Comparison of ENCODE assay signal across 8 cellular contexts in genomic region chr9:77011973-77012817, GRCh38. TPM values are rescaled to one million over a fixed set of nuclear protein-coding genes. Genes with fewer than 3 reads are reported as not detected.
DNase-seq lines count a peak whose midpoint lies in the region; ATAC-seq and TF ChIP-seq lines count a peak whose summit lies in the region.

No MANE protein-coding gene starts in this region.

- peaks cover 40% of the 10 kb centered on the region for H3K27me3 Mint-ChIP-seq in endothelial cell (ENCODE audit: unreplicated experiment)
- peaks cover 40 to 62% (median 61%) of the 10 kb centered on the region in 5 donors for H3K27me3 Mint-ChIP-seq in naive thymus-derived CD8-positive, alpha-beta T cell

- peak; percentile 79 for ATAC-seq in GM21367 (IDR thresholded peaks at IDR 0.05; ENCODE audit: unreplicated experiment)
- peak; percentile 46 to 50 for ATAC-seq in naive thymus-derived CD8-positive, alpha-beta T cell

- peak overlapping the region; percentile 59 for H3K4me3 ChIP-seq in BE2C (ENCODE audit: low read depth, low read length)

- H3K27ac Mint-ChIP-seq in endothelial cell (ENCODE audit: unreplicated experiment), result no peak overlapping the region
- peak overlapping the region in 1 of 10 donors; percentile 74 for H3K27ac Mint-ChIP-seq in naive thymus-derived CD8-positive, alpha-beta T cell

- peak; percentile 72 for TF ChIP-seq CTCF in BE2C (IDR thresholded peaks at IDR 0.05; ENCODE audit: low read depth, low read length)
- TF ChIP-seq CTCF in endothelial cell (IDR thresholded peaks at IDR 0.05; ENCODE audit: unreplicated experiment), result peak; percentile 99

- H3K4me1 Mint-ChIP-seq in endothelial cell (ENCODE audit: unreplicated experiment), result peaks cover 22% of the 10 kb centered on the region
- peaks cover 7 to 20% (median 15%) of the 10 kb centered on the region in 4 donors for H3K4me1 Mint-ChIP-seq in naive thymus-derived CD8-positive, alpha-beta T cell

- no peaks in the 10 kb centered on the region for H3K36me3 Mint-ChIP-seq in endothelial cell (ENCODE audit: low read depth, unreplicated experiment)
- H3K36me3 Mint-ChIP-seq in naive thymus-derived CD8-positive, alpha-beta T cell, result no peaks in the 10 kb centered on the region

- H3K9me3 Mint-ChIP-seq in endothelial cell (ENCODE audit: unreplicated experiment), result no peaks in the 10 kb centered on the region
- no peaks in the 10 kb centered on the region for H3K9me3 Mint-ChIP-seq in naive thymus-derived CD8-positive, alpha-beta T cell

- H3K4me1 ChIP-seq in BE2C, result no peaks in the 10 kb centered on the region; the same call in none of the 2 replicates

- H3K27me3 ChIP-seq in BE2C, result peaks cover 68% of the 10 kb centered on the region

- H3K36me3 ChIP-seq in BE2C, result no peaks in the 10 kb centered on the region

- no peaks in the 10 kb centered on the region for H3K9me3 ChIP-seq in BE2C

- POLR2A ChIA-PET in naive thymus-derived CD8-positive, alpha-beta T cell (lab: Charles Lee), result no interaction called here

- DNase-seq in BE2C, result peak; percentile 86
- DNase-seq in Kasumi-1 (lab: John Stamatoyannopoulos, UW), result peak; percentile 17 to 25
- DNase-seq in activated CD4-positive, alpha-beta T cell treated with anti-CD3 and anti-CD28 coated beads, Interleukin-2, amount 50 U/mL, for 4 hours, result peak; percentile 36 to 44
- peak; percentile 93 for DNase-seq in endothelial cell (ENCODE audit: low spot score)
- peak in 9 of 10 donors; percentile 8 to 49 (median 40) for DNase-seq in naive thymus-derived CD8-positive, alpha-beta T cell
- DNase-seq in stimulated activated naive CD4-positive, alpha-beta T cell treated with Interleukin-2 at 50 U/mL for 16 hours (lab: John Stamatoyannopoulos, UW), result peak; percentile 56
- DNase-seq in NCI-H1092 (lab: John Stamatoyannopoulos, UW), result no peak

- H3K4me3 Mint-ChIP-seq in endothelial cell (ENCODE audit: unreplicated experiment), result peak overlapping the region; percentile 77
- peak overlapping the region in 7 of 10 donors; percentile 4 to 64 (median 39) for H3K4me3 Mint-ChIP-seq in naive thymus-derived CD8-positive, alpha-beta T cell

RNA-seq across cellular contexts. Expression of gene FOXB2, which starts 7.3 kb away (rescaled TPM):
- polyA plus RNA-seq in BE2C (2012; ENCODE audit: insufficient read depth, insufficient read length, low read depth), result not detected
- total RNA-seq in endothelial cell (ENCODE audit: unreplicated experiment), result not detected
- total RNA-seq in naive thymus-derived CD8-positive, alpha-beta T cell, result not detected
- not detected for polyA plus RNA-seq in naive thymus-derived CD8-positive, alpha-beta T cell
